ENCODE assay signal across 1 cellular context in genomic region chr21:41926807-41927171, GRCh38.
TF ChIP-seq lines count a peak whose summit lies in the region.

No MANE protein-coding gene starts in this region.

TF ChIP-seq in IMR-90, 13 proteins besides CTCF, POLR2A, EP300 and RAD21:
- no peak for TF ChIP-seq MAFK (IDR thresholded peaks at IDR 0.05; ENCODE audit: low read depth, low read length)
- TF ChIP-seq SMC3 (IDR thresholded peaks at IDR 0.05; ENCODE audit: low read depth, low read length), result no peak
- TF ChIP-seq NFE2L2 (IDR thresholded peaks at IDR 0.05; ENCODE audit: low read depth, low read length), result no peak
- no peak for TF ChIP-seq RFX5 (IDR thresholded peaks at IDR 0.05; ENCODE audit: low read depth, low read length)
